ENCODE assay signal across 2 cellular contexts in the genomic region with DNA sequence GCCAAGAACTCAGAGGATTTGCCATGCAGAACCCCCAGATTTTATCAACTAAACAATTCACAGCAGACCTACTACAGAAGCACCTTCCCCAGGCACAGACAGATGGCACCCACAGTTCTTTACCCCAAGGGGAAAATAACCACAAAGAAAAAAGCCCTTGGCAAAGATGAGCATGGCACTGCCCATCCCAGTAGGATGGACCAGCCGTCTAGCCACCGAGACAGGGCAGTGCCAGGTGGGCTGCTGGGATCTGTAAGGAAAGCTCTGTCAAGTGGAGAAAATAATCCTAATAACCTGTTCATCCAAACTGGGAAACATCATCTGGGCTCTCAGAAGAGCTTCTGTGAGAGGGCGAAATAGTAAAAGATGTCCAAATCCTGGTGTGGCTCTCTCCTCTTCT.
A peak's percentile ranks its signal among the peaks of the same experiment; 100 is the strongest.
TF ChIP-seq lines count a peak whose summit lies in the region.

No MANE protein-coding gene starts in this region.

TF ChIP-seq in SK-N-SH, 30 proteins besides CTCF, POLR2A, EP300 and RAD21 (continued from another document):
- no peak for TF ChIP-seq ZBTB33 (IDR thresholded peaks at IDR 0.05; ENCODE audit: borderline replicate concordance, low read depth)
- TF ChIP-seq RCOR1 (IDR thresholded peaks at IDR 0.05; ENCODE audit: low read length), result no peak
- TF ChIP-seq GATA2 (CRISPR knock-in tag; IDR thresholded peaks at IDR 0.05), result 0 out of 2 replicates have a peak, but pooled peaks have one; percentile 13

TF ChIP-seq in SK-N-SH treated with all-trans-retinoic acid at 6 μM for 48 hours, 23 proteins besides CTCF, POLR2A, EP300 and RAD21 (continued from another document):
- TF ChIP-seq, protein P1, sequence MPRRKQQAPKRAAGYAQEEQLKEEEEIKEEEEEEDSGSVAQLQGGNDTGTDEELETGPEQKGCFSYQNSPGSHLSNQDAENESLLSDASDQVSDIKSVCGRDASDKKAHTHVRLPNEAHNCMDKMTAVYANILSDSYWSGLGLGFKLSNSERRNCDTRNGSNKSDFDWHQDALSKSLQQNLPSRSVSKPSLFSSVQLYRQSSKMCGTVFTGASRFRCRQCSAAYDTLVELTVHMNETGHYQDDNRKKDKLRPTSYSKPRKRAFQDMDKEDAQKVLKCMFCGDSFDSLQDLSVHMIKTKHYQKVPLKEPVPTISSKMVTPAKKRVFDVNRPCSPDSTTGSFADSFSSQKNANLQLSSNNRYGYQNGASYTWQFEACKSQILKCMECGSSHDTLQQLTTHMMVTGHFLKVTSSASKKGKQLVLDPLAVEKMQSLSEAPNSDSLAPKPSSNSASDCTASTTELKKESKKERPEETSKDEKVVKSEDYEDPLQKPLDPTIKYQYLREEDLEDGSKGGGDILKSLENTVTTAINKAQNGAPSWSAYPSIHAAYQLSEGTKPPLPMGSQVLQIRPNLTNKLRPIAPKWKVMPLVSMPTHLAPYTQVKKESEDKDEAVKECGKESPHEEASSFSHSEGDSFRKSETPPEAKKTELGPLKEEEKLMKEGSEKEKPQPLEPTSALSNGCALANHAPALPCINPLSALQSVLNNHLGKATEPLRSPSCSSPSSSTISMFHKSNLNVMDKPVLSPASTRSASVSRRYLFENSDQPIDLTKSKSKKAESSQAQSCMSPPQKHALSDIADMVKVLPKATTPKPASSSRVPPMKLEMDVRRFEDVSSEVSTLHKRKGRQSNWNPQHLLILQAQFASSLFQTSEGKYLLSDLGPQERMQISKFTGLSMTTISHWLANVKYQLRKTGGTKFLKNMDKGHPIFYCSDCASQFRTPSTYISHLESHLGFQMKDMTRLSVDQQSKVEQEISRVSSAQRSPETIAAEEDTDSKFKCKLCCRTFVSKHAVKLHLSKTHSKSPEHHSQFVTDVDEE (CRISPR knock-in tag; IDR thresholded peaks at IDR 0.05), result no peak
- TF ChIP-seq ISL1 (CRISPR knock-in tag; IDR thresholded peaks at IDR 0.05) (no peak), CSDC2 (CRISPR knock-in tag; IDR thresholded peaks at IDR 0.05) (no peak), ZFP30 (CRISPR knock-in tag; IDR thresholded peaks at IDR 0.05) (no peak), ARNTL (CRISPR knock-in tag; IDR thresholded peaks at IDR 0.05; ENCODE audit: borderline replicate concordance, low read depth) (no peak)
